ENCODE assay signal across 11 cellular contexts in genomic region chr17:44438634-44439033, GRCh38. TPM values are rescaled to one million over a fixed set of nuclear protein-coding genes. Genes with fewer than 3 reads are reported as not detected.
A peak's percentile ranks its signal among the peaks of the same experiment; 100 is the strongest.
DNase-seq lines count a peak whose midpoint lies in the region; ATAC-seq and TF ChIP-seq lines count a peak whose summit lies in the region.
"Had no signal": no experiment of that assay in that cellular context is flagged by ENCODE, and none has a peak within 500 bp of the region (broad histone marks: within the 10 kb centered on the region; RNA-seq: fewer than 3 reads in every experiment).

No MANE protein-coding gene starts in this region.

- DNase-seq in GM20000 (ENCODE audit: low spot score) (peak; percentile 21), WTC11 (ENCODE audit: low spot score) (no peak), iPS-NIHi7 (ENCODE audit: extremely low spot score) (peak; percentile 12), NCI-H1694 (lab: John Stamatoyannopoulos, UW) (no peak), NCI-H345 treated with DMSO at 0.1 percent for 48 hours (lab: John Stamatoyannopoulos, UW; ENCODE audit: unreplicated experiment) (no peak)
- DNase-seq: activated T-cell treated with anti-CD3 and anti-CD28 coated beads, Interleukin-2, amount 50 U/mL, for 4 hours; Kasumi-1; NCI-H526 treated with DMSO at 0.1 percent for 48 hours had no signal

- H3K27ac Mint-ChIP-seq in WTC11 = peak overlapping the region; percentile 8; the same call in 1 of the 2 replicates

- H3K27me3 Mint-ChIP-seq in WTC11 (ENCODE audit: low read depth) = no peaks in the 10 kb centered on the region

- ATAC-seq in WTC11 (0 out of 2 replicates have a peak, but pooled peaks have one; percentile 28), HG03378 (IDR thresholded peaks at IDR 0.05; ENCODE audit: unreplicated experiment) (no peak)
- ATAC-seq: activated T-cell treated with anti-CD3 and anti-CD28 coated beads, Interleukin-2, amount 50 U/mL, for 4 hours had no signal

- peaks cover 16 to 33% (median 20%) of the 10 kb centered on the region in 3 donors for H3K4me1 ChIP-seq in skeletal muscle tissue (ENCODE audit: control insufficient read depth in 3 of 3, insufficient read depth in 3 of 3, low read length in 3 of 3)

- no peaks in the 10 kb centered on the region for H3K9me3 ChIP-seq in skeletal muscle tissue (ENCODE audit: control insufficient read depth in 3 of 3, low read length in 3 of 3)

- H3K27me3 ChIP-seq in skeletal muscle tissue (ENCODE audit: control insufficient read depth in 3 of 3, insufficient read depth in 3 of 3, low read length in 3 of 3) = no peaks in the 10 kb centered on the region
- H3K27me3 ChIP-seq: hepatocyte had no signal

- peaks cover 12% of the 10 kb centered on the region for H3K36me3 Mint-ChIP-seq in WTC11

- H3K4me3 Mint-ChIP-seq in WTC11 = no peak overlapping the region
- H3K4me3 Mint-ChIP-seq: activated T-cell treated with anti-CD3 and anti-CD28 coated beads, Interleukin-2, amount 50 U/mL, for 4 hours had no signal

- no peaks in the 10 kb centered on the region for H3K9me3 Mint-ChIP-seq in WTC11
- H3K9me3 Mint-ChIP-seq: activated T-cell treated with anti-CD3 and anti-CD28 coated beads, Interleukin-2, amount 50 U/mL, for 4 hours had no signal

- CTCF ChIA-PET in WTC11 (lab: Charles Lee) = interaction anchor here (0.8 to 1.4 kb wide), 2 partner anchors 73 to 85 kb away, joined by 3 to 4 read pairs; no protein-coding TSS in a partner anchor

- peaks cover 14% of the 10 kb centered on the region for H3K4me1 Mint-ChIP-seq in WTC11

- POLR2A ChIA-PET in WTC11 (lab: Charles Lee) = no interaction called here

- H3K36me3 ChIP-seq in skeletal muscle tissue (ENCODE audit: control insufficient read depth in 3 of 3, insufficient read depth in 3 of 3, low read length in 3 of 3) = peaks cover 9 to 12% (median 10%) of the 10 kb centered on the region in 3 donors

- TF ChIP-seq CTCF in GM20000 (IDR thresholded peaks at IDR 0.05; ENCODE audit: extremely low read depth, missing control alignments) = no peak
- no peak for TF ChIP-seq CTCF in WTC11 (IDR thresholded peaks at IDR 0.05)

- H3K9ac ChIP-seq in skeletal muscle tissue (ENCODE audit: low read depth in 1 of 3, low read length in 3 of 3) = peak overlapping the region; percentile 4 to 40 (median 27)

- peak overlapping the region; percentile 51 for H3K27ac ChIP-seq in skeletal muscle tissue (ENCODE audit: low read depth, low read length)
- H3K27ac ChIP-seq: hepatocyte had no signal

- H3K4me3 ChIP-seq in skeletal muscle tissue (ENCODE audit: low read length in 3 of 3) = peak overlapping the region in 1 of 3 donors; percentile 47
- H3K4me3 ChIP-seq: hepatocyte had no signal

TF ChIP-seq in WTC11, 78 proteins besides CTCF, POLR2A, EP300 and RAD21:
- no peak for TF ChIP-seq FOXP1 (CRISPR knock-in tag; IDR thresholded peaks at IDR 0.05; ENCODE audit: borderline replicate concordance)
- no peak for TF ChIP-seq MLX (CRISPR knock-in tag; IDR thresholded peaks at IDR 0.05)
- no peak for TF ChIP-seq MXD4 (CRISPR knock-in tag; IDR thresholded peaks at IDR 0.05; ENCODE audit: borderline replicate concordance)
- TF ChIP-seq ERG (CRISPR knock-in tag; IDR thresholded peaks at IDR 0.05) = no peak
- TF ChIP-seq TP53 (CRISPR knock-in tag; IDR thresholded peaks at IDR 0.05) = no peak
- no peak for TF ChIP-seq ZNF219 (CRISPR knock-in tag; IDR thresholded peaks at IDR 0.05; ENCODE audit: borderline replicate concordance)
- TF ChIP-seq HMGXB4 (CRISPR knock-in tag; IDR thresholded peaks at IDR 0.05) = no peak
- TF ChIP-seq NFYB (CRISPR knock-in tag; conservative IDR thresholded peaks at IDR 0.05; ENCODE audit: low read depth) = no peak
- no peak for TF ChIP-seq ELF4 (CRISPR knock-in tag; IDR thresholded peaks at IDR 0.05; ENCODE audit: low read depth)
- TF ChIP-seq SMAD3 (CRISPR knock-in tag; IDR thresholded peaks at IDR 0.05; ENCODE audit: borderline replicate concordance) = no peak
- TF ChIP-seq RELA (CRISPR knock-in tag; IDR thresholded peaks at IDR 0.05; ENCODE audit: borderline replicate concordance) = no peak
- TF ChIP-seq SOX15 (CRISPR knock-in tag; IDR thresholded peaks at IDR 0.05) = no peak
- no peak for TF ChIP-seq ATF3 (CRISPR knock-in tag; conservative IDR thresholded peaks at IDR 0.05)

RNA-seq across cellular contexts. Expression of gene ITGA2B, which starts 49.2 kb away (rescaled TPM):
- 21.5 to 30.3 TPM (median 28.5 TPM) in 3 replicates for total RNA-seq in WTC11 (2021)
- 2.6 TPM for total RNA-seq in skeletal muscle tissue

Comparison
In these comparisons a context has a peak if more than half of its experiments do, and no peak if none do; other contexts are left out.
1. DNase-seq: peak in GM20000 (single experiment) and iPS-NIHi7 (single experiment); none in WTC11 (single experiment), NCI-H1694 (single experiment) and NCI-H345 treated with DMSO at 0.1 percent for 48 hours (single experiment).